ENCODE assay signal across 8 cellular contexts in genomic region chr5:91332267-91333044, GRCh38. TPM values are rescaled to one million over a fixed set of nuclear protein-coding genes. Genes with fewer than 3 reads are reported as not detected.
A peak's percentile ranks its signal among the peaks of the same experiment; 100 is the strongest.
DNase-seq lines count a peak whose midpoint lies in the region; ATAC-seq and TF ChIP-seq lines count a peak whose summit lies in the region.

No MANE protein-coding gene starts in this region.

- H3K4me3 ChIP-seq in epithelial cell of proximal tubule (ENCODE audit: low read depth, low read length) = no peak overlapping the region
- H3K4me3 ChIP-seq in sigmoid colon = no peak overlapping the region

- peak; percentile 71 for ATAC-seq in GM21619 (IDR thresholded peaks at IDR 0.05; ENCODE audit: unreplicated experiment)

- no peaks in the 10 kb centered on the region for H3K36me3 ChIP-seq in sigmoid colon

- no peak overlapping the region for H3K27ac ChIP-seq in sigmoid colon

- in situ Hi-C loops in KBM-7 (cut with MboI; ENCODE audit: low pct_unique_long_range_greater_than_20kb, low sequenced_read_pairs) = no loop called here

- TF ChIP-seq POLR2A in sigmoid colon (IDR thresholded peaks at IDR 0.05) = no peak

- intact Hi-C loops in sigmoid colon (cut with DNase I) = no loop called here

- H3K4me1 ChIP-seq in sigmoid colon = peaks cover 0 to 43% (median 26%) of the 10 kb centered on the region in 4 donors

- peak; percentile 47 for DNase-seq in AG08395 (ENCODE audit: low spot score)
- peak; percentile 55 for DNase-seq in NCI-H226
- DNase-seq in epithelial cell of proximal tubule (ENCODE audit: low read depth) = peak; percentile 52
- DNase-seq in KBM-7 = no peak
- no peak for DNase-seq in NCI-H146 treated with DMSO at 0.1 percent for 48 hours (lab: John Stamatoyannopoulos, UW; ENCODE audit: unreplicated experiment)
- DNase-seq in NCI-H2227 (lab: John Stamatoyannopoulos, UW; ENCODE audit: unreplicated experiment) = no peak
- DNase-seq in sigmoid colon = no peak

- 66% methylated on average over 8 of the region's 8 CpGs for WGBS in sigmoid colon, 2 donors

- no peaks in the 10 kb centered on the region for H3K27me3 ChIP-seq in sigmoid colon

- no peaks in the 10 kb centered on the region for H3K9me3 ChIP-seq in sigmoid colon

- TF ChIP-seq EP300 in sigmoid colon (IDR thresholded peaks at IDR 0.05) = no peak

- no peak for TF ChIP-seq CTCF in epithelial cell of proximal tubule (conservative IDR thresholded peaks at IDR 0.05; ENCODE audit: low read depth, low read length)
- TF ChIP-seq CTCF in sigmoid colon (IDR thresholded peaks at IDR 0.05) = no peak

RNA-seq across cellular contexts. Expression of gene ARRDC3, which starts 50.7 kb away (rescaled TPM):
- total RNA-seq in epithelial cell of proximal tubule (21.5 and 34.2 TPM in 2 replicates), sigmoid colon (10 to 100 TPM; 35.2 to 66.7 (median 48.7) TPM)
- polyA plus RNA-seq in sigmoid colon = 10 to 100 TPM in 2 of 3 donors, 1 to 10 TPM in 1; 9.7 to 25.1 (median 16.8) TPM

Comparison
In these comparisons a context has a peak if more than half of its experiments do, and no peak if none do; other contexts are left out.
1. DNase-seq: peak in AG08395 (single experiment), NCI-H226 (single experiment) and epithelial cell of proximal tubule (single experiment); none in KBM-7 (single experiment), NCI-H146 treated with DMSO at 0.1 percent for 48 hours (single experiment), NCI-H2227 (single experiment) and sigmoid colon (single experiment).